ENCODE assay signal across 8 cellular contexts in the genomic region with DNA sequence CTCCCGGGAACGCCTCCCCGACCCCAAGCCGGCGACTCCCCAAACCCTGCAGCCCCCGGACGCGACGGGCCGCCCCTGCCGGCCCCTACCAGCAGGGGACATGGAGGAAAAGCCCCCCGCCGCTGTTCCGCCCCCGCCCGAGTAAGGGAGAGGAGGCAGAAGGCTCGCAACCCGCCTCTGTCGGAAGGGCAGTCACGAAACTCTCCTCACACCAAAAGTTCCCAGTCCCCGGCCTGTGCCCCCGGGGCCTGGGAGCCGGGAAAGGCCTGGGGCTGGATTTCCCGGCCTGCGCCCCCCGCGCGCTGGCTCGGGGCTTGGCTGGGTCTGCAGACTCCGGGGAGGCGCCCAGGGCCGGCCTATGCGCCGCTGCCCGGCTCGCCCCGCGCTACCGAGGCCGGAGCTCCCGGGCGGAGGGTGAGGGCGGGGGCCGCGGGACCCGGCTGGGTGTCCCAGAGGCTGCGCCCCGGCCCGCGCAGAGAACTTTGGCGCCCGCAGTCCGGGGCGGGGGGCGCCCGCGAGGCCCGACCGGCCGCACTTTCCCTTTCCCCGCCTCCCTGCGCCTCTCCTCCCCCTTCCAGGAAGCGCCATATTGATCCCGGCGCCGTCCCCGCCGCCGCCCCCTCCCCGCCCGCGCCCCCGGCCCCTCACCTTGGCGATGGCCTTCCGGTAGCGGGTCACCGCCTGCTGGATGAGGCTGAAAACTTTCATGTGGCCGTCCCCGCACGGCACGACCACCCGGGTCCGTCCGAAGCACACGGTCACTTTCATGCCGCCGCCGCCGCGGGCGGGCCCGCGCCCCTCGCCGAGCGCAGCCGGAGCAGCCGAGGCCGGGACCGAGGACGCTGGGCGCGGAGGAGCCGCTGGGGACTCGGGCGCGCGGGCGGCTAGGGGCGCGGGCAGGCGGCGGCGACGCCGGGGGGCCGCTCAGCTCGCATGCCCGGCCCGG. TPM values are rescaled to one million over a fixed set of nuclear protein-coding genes. Genes with fewer than 3 reads are reported as not detected.
DNase-seq lines count a peak whose midpoint lies in the region; ATAC-seq and TF ChIP-seq lines count a peak whose summit lies in the region.

No MANE protein-coding gene starts in this region.

- peaks cover 3% of the 10 kb centered on the region for H3K36me3 Mint-ChIP-seq in endothelial cell (ENCODE audit: low read depth, unreplicated experiment)

- peaks cover 15% of the 10 kb centered on the region for H3K27me3 Mint-ChIP-seq in endothelial cell (ENCODE audit: unreplicated experiment)

- DNase-seq in HCEC 1CT (peak; percentile 42), RPMI8226 (peak; percentile 44), endothelial cell (ENCODE audit: low spot score) (peak; percentile 57), mucosa of gallbladder (ENCODE audit: low spot score) (peak; percentile 29), DMS79 (lab: John Stamatoyannopoulos, UW) (no peak), pons (ENCODE audit: low spot score) (no peak)

- peaks cover 38% of the 10 kb centered on the region for H3K4me1 Mint-ChIP-seq in endothelial cell (ENCODE audit: unreplicated experiment)

- no peaks in the 10 kb centered on the region for H3K9me3 Mint-ChIP-seq in endothelial cell (ENCODE audit: unreplicated experiment)

- ATAC-seq in GM18873 (IDR thresholded peaks at IDR 0.05; ENCODE audit: low FRiP score, unreplicated experiment), result no peak

- H3K4me3 ChIP-seq in GM08714 (ENCODE audit: low read length), result peak overlapping the region; percentile 90

- H3K4me3 Mint-ChIP-seq in endothelial cell (ENCODE audit: unreplicated experiment), result peak overlapping the region; percentile 96

- TF ChIP-seq CTCF in endothelial cell (IDR thresholded peaks at IDR 0.05; ENCODE audit: unreplicated experiment), result no peak

- H3K27ac Mint-ChIP-seq in endothelial cell (ENCODE audit: unreplicated experiment), result peak overlapping the region; percentile 92

RNA-seq across cellular contexts. Expression of a gene that starts 0.6 kb away (rescaled TPM):
- 35.2 TPM for total RNA-seq in endothelial cell (ENCODE audit: unreplicated experiment)
- 39.6 TPM for total RNA-seq in mucosa of gallbladder

Comparison
In these comparisons a context has a peak if more than half of its experiments do, and no peak if none do; other contexts are left out.
1. DNase-seq: peak in HCEC 1CT (single experiment), RPMI8226 (single experiment), endothelial cell (single experiment) and mucosa of gallbladder (single experiment); none in DMS79 (single experiment) and pons (single experiment).